In the genomic region with DNA sequence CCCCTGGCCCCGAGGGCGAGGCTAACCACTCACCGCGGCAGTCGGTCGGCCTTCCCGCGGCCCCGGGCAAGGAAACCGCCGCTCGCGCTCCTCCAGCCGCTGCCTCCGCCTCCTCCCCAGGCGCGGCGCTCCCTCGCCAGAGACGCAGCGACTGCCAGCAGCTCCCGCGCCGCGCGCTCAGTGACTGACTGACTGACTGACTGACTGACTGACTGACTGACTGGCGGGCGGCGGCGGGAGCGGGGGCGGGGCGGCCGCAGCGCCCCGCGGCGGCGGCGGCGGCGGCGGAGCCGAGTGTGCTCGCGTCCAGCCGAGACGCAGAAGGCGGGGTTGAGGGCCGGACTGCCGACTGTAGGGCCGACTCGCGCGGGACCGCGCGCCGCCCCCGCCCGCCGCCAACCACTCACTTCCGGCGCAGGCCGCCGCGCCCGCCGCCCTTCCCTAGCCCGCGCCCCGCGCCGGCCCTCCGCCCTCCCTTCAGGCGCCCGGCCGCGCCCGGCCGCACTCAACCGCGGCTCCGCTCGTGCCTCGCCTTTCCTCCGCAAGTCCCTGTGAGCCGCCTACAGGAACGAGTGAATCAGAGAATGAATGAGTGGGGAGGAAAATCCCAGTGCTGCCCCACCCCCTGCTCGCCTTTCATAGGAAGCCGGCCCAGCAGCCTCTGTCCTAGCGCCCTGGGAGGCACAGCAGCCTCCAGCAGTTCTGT, we compare ENCODE assay signal across 9 cellular contexts. TPM values are rescaled to one million over a fixed set of nuclear protein-coding genes. Genes with fewer than 3 reads are reported as not detected.
DNase-seq lines count a peak whose midpoint lies in the region; ATAC-seq, FAIRE-seq and TF ChIP-seq lines count a peak whose summit lies in the region.
"Had no signal": no experiment of that assay in that cellular context is flagged by ENCODE, and none has a peak within 500 bp of the region (broad histone marks: within the 10 kb centered on the region; RNA-seq: fewer than 3 reads in every experiment).

A gene with protein sequence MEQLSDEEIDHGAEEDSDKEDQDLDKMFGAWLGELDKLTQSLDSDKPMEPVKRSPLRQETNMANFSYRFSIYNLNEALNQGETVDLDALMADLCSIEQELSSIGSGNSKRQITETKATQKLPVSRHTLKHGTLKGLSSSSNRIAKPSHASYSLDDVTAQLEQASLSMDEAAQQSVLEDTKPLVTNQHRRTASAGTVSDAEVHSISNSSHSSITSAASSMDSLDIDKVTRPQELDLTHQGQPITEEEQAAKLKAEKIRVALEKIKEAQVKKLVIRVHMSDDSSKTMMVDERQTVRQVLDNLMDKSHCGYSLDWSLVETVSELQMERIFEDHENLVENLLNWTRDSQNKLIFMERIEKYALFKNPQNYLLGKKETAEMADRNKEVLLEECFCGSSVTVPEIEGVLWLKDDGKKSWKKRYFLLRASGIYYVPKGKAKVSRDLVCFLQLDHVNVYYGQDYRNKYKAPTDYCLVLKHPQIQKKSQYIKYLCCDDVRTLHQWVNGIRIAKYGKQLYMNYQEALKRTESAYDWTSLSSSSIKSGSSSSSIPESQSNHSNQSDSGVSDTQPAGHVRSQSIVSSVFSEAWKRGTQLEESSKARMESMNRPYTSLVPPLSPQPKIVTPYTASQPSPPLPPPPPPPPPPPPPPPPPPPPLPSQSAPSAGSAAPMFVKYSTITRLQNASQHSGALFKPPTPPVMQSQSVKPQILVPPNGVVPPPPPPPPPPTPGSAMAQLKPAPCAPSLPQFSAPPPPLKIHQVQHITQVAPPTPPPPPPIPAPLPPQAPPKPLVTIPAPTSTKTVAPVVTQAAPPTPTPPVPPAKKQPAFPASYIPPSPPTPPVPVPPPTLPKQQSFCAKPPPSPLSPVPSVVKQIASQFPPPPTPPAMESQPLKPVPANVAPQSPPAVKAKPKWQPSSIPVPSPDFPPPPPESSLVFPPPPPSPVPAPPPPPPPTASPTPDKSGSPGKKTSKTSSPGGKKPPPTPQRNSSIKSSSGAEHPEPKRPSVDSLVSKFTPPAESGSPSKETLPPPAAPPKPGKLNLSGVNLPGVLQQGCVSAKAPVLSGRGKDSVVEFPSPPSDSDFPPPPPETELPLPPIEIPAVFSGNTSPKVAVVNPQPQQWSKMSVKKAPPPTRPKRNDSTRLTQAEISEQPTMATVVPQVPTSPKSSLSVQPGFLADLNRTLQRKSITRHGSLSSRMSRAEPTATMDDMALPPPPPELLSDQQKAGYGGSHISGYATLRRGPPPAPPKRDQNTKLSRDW (minus strand): TSS at position 224 of the 706 bp plus-strand sequence. CDS start 39,948 bp downstream, outside the sequence.

- H3F3A ChIP-seq in GM23338 (replicated peaks; ENCODE audit: low read depth): peaks cover 10% of the 10 kb centered on the region; the same call in 1 of the 2 replicates

- peak within 1 kb of the TSS; percentile 85 for H3K27ac Mint-ChIP-seq in Calu3 (ENCODE audit: unreplicated experiment)
- H3K27ac Mint-ChIP-seq in GM23338: peak within 1 kb of the TSS; percentile 91

- peaks cover 19% of the 10 kb centered on the region for H3K4me1 Mint-ChIP-seq in Calu3 (ENCODE audit: low read depth, unreplicated experiment)
- H3K4me1 Mint-ChIP-seq in GM23338: peaks cover 33% of the 10 kb centered on the region; the same call in 2 of the 3 replicates

- TF ChIP-seq CTCF in Calu3 (IDR thresholded peaks at IDR 0.05; ENCODE audit: unreplicated experiment) (no peak), GM23338 (conservative IDR thresholded peaks at IDR 0.05; ENCODE audit: low read depth in 2 of 2) (no peak), cardiac muscle cell (IDR thresholded peaks at IDR 0.05; ENCODE audit: low read depth, low read length) (no peak), pancreas (IDR thresholded peaks at IDR 0.05) (no peak)

- H3K4me3 Mint-ChIP-seq in Calu3 (ENCODE audit: low read depth, unreplicated experiment) (peak within 1 kb of the TSS; percentile 93), GM23338 (peak within 1 kb of the TSS; percentile 88)

- H3K36me3 ChIP-seq in GM23338 (ENCODE audit: insufficient read depth): 0 out of 2 replicates have a peak, but pooled peaks cover 3% of the 10 kb centered on the region
- H3K36me3 ChIP-seq in cardiac muscle cell: no peaks in the 10 kb centered on the region
- H3K36me3 ChIP-seq in pancreas: no peaks in the 10 kb centered on the region
- H3K36me3 ChIP-seq in thymus (ENCODE audit: control insufficient read depth, insufficient read depth): no peaks in the 10 kb centered on the region

- peak within 1 kb of the TSS; percentile 87 for H3K4me3 ChIP-seq in GM23338
- H3K4me3 ChIP-seq in cardiac muscle cell: peak within 1 kb of the TSS; percentile 95
- H3K4me3 ChIP-seq in pancreas: peak within 1 kb of the TSS; percentile 95 to 98 (median 97)
- peak within 1 kb of the TSS; percentile 79 for H3K4me3 ChIP-seq in thymus (ENCODE audit: low read length)

- CTCF ChIA-PET in Calu3 (lab: Charles Lee): interaction anchor here (0.5 to 2.9 kb wide), 6 partner anchors 9 to 395 kb away, joined by 3 to 8 read pairs (median 3); no protein-coding TSS in a partner anchor

- H3K9me3 Mint-ChIP-seq in Calu3 (ENCODE audit: low read depth, unreplicated experiment): peaks cover 4% of the 10 kb centered on the region
- peaks cover 9% of the 10 kb centered on the region for H3K9me3 Mint-ChIP-seq in GM23338

- peaks cover 19% of the 10 kb centered on the region for H3K27me3 ChIP-seq in GM23338 (ENCODE audit: insufficient read depth)
- no peaks in the 10 kb centered on the region for H3K27me3 ChIP-seq in cardiac muscle cell
- H3K27me3 ChIP-seq in pancreas: no peaks in the 10 kb centered on the region
- peaks cover 3% of the 10 kb centered on the region for H3K27me3 ChIP-seq in thymus (ENCODE audit: control insufficient read depth, insufficient read depth)

- H3K4me2 ChIP-seq in GM23338: peak within 1 kb of the TSS; percentile 88

- 0 to 1% (median 1%) methylated on average over 73 to 90 of the region's 92 CpGs for WGBS in adipose tissue, 3 donors
- WGBS in pancreas, 2 donors: 0 to 1% methylated on average over 43 to 92 of the region's 92 CpGs
- under 1% methylated on average over 92 of the region's 92 CpGs for WGBS in thymus

- peak within 1 kb of the TSS; percentile 90 for H3K27ac ChIP-seq in GM23338 (ENCODE audit: low read depth)
- peak within 1 kb of the TSS; percentile 48 for H3K27ac ChIP-seq in adipose tissue (ENCODE audit: low read depth, low read length)
- H3K27ac ChIP-seq in cardiac muscle cell: peak within 1 kb of the TSS; percentile 81
- peak within 1 kb of the TSS; percentile 75 to 93 (median 84) for H3K27ac ChIP-seq in pancreas
- peak within 1 kb of the TSS; percentile 82 for H3K27ac ChIP-seq in thymus (ENCODE audit: low read depth)

- H3K79me2 ChIP-seq in GM23338 (replicated peaks; ENCODE audit: insufficient read depth): peaks cover 37% of the 10 kb centered on the region

- H2AFZ ChIP-seq in GM23338: peak within 1 kb of the TSS; percentile 63

- ATAC-seq in GM23338: peak; percentile 82
- peak; percentile 86 to 93 (median 90) for ATAC-seq in pancreas

- H3K4me1 ChIP-seq in GM23338 (ENCODE audit: insufficient read depth) (peaks cover 26% of the 10 kb centered on the region), cardiac muscle cell (ENCODE audit: low read depth) (peaks cover 13% of the 10 kb centered on the region), pancreas (peaks cover 0 to 17% (median 5%) of the 10 kb centered on the region in 3 donors), thymus (ENCODE audit: control insufficient read depth, insufficient read depth, low read length) (peaks cover 6% of the 10 kb centered on the region)

- H3K36me3 Mint-ChIP-seq in Calu3 (ENCODE audit: insufficient read depth, unreplicated experiment): peaks cover 56% of the 10 kb centered on the region
- H3K36me3 Mint-ChIP-seq in GM23338 (ENCODE audit: low read depth): peaks cover 5% of the 10 kb centered on the region; the same call in 1 of the 3 replicates

- no TSS peak for BruUV-seq in Calu3 (replicated peaks; lab: Mats Ljungman, UMichigan)

- H3K27me3 Mint-ChIP-seq in Calu3 (ENCODE audit: unreplicated experiment) (no peaks in the 10 kb centered on the region), GM23338 (ENCODE audit: insufficient read depth, low read depth, poor library complexity) (peaks cover 15% of the 10 kb centered on the region)

- intact Hi-C loops in Calu3 (cut with micrococcal nuclease; ENCODE audit: unreplicated experiment) (loop anchor here (2.0 kb wide), 1 partner anchor 44 kb away; no protein-coding TSS in a partner anchor), pancreas (cut with DNase I) (no loop called here)

- DNase-seq in Calu3: peak; percentile 88
- DNase-seq in GM23338 (ENCODE audit: low spot score): peak; percentile 87
- peak; percentile 65 for DNase-seq in NAMALWA (ENCODE audit: low spot score)
- DNase-seq in SW480 (ENCODE audit: low spot score): peak; percentile 83
- peak; percentile 90 to 92 for DNase-seq in cardiac muscle cell (ENCODE audit: low read depth in 1 of 2, low spot score in 1 of 2)
- DNase-seq in pancreas: peak; percentile 82 to 92 (median 87)

- H4K20me1 ChIP-seq in GM23338 (replicated peaks; ENCODE audit: insufficient read depth): peaks cover 13% of the 10 kb centered on the region

- H3K9me2 ChIP-seq in GM23338 (ENCODE audit: insufficient read depth): no peaks in the 10 kb centered on the region

- H3K9me3 ChIP-seq in cardiac muscle cell (ENCODE audit: low read depth) (no peaks in the 10 kb centered on the region), pancreas (no peaks in the 10 kb centered on the region), thymus (ENCODE audit: control insufficient read depth) (no peaks in the 10 kb centered on the region)

- FAIRE-seq in pancreas (lab: Jason Lieb, UNC): no peak
- FAIRE-seq: colon had no signal

TF ChIP-seq in GM23338, 12 proteins besides CTCF, POLR2A, EP300 and RAD21 (continues in another document):
- TF ChIP-seq ZNF331 (CRISPR knock-in tag; IDR thresholded peaks at IDR 0.05; ENCODE audit: low read depth) (no peak), CREB1 (CRISPR knock-in tag; IDR thresholded peaks at IDR 0.05; ENCODE audit: low read depth) (0 out of 2 replicates have a peak, but pooled peaks have one; percentile 7), JUNB (IDR thresholded peaks at IDR 0.05; ENCODE audit: unreplicated experiment) (no peak), NANOG (IDR thresholded peaks at IDR 0.05; ENCODE audit: borderline replicate concordance) (no peak), ZNF114 (CRISPR knock-in tag; IDR thresholded peaks at IDR 0.05) (no peak), EZH2 (IDR thresholded peaks at IDR 0.05; ENCODE audit: low read depth, unreplicated experiment) (no peak), EZH2phosphoT487 (IDR thresholded peaks at IDR 0.05; ENCODE audit: unreplicated experiment) (no peak)

RNA-seq across cellular contexts. Expression of the gene that starts here (rescaled TPM):
- total RNA-seq in Calu3 (2022): 126 and 141 TPM in 2 replicates
- total RNA-seq in GM23338 (2014; rRNA removed; shearing (Covaris generic)): 36.2 and 39.1 TPM in 2 replicates
- 5.0 and 6.6 TPM in 2 replicates for polyA plus RNA-seq in GM23338 (2016; fragmentation: Nextera tagmentation; extraction: Ambion mirVana)
- polyA plus RNA-seq in adipose tissue: 1 to 10 TPM; 3.2 to 8.4 (median 7.4) TPM
- 9.3 and 36.5 TPM in 2 replicates for total RNA-seq in cardiac muscle cell
- polyA plus RNA-seq in cardiac muscle cell: 3.1 and 3.4 TPM in 2 replicates
- total RNA-seq in pancreas: 10 to 100 TPM in 5 of 6 donors, 1 to 10 TPM in 1; 7.6 to 19.2 (median 13.7) TPM
- polyA plus RNA-seq in pancreas: 1 to 10 TPM; 2.3 to 3.7 TPM
- polyA plus RNA-seq in thymus: 4.4 TPM

Comparison
In these comparisons a context has a peak if more than half of its experiments do, and no peak if none do; other contexts are left out.
1. Peak in every context shown above with its lines: DNase-seq, ATAC-seq, H3K4me3 ChIP-seq and H3K27ac ChIP-seq.